Comparison of ENCODE assay signal across 8 cellular contexts in genomic region chr2:3575534-3576324, GRCh38. TPM values are rescaled to one million over a fixed set of nuclear protein-coding genes. Genes with fewer than 3 reads are reported as not detected.
A peak's percentile ranks its signal among the peaks of the same experiment; 100 is the strongest.
DNase-seq lines count a peak whose midpoint lies in the region; ATAC-seq and TF ChIP-seq lines count a peak whose summit lies in the region.

No MANE protein-coding gene starts in this region.

- no peak for TF ChIP-seq CTCF in SK-N-SH (IDR thresholded peaks at IDR 0.05)
- TF ChIP-seq CTCF in brain microvascular endothelial cell (IDR thresholded peaks at IDR 0.05; ENCODE audit: low read depth, low read length, missing control alignments): no peak

- H3K4me1 Mint-ChIP-seq in stimulated activated memory B cell treated with anti-CD40 and anti-IgM and Interleukin-4, amounts not matched to agents 10 μg/mL and 1 μg/mL and 100 μg/mL, for 72 hours: peaks cover 55% of the 10 kb centered on the region

- 2% methylated on average over 30 of the region's 54 CpGs for WGBS in SK-N-SH (ENCODE audit: low lambda C conversion rate)

- peaks cover 32% of the 10 kb centered on the region for H3F3A ChIP-seq in SK-N-SH (replicated peaks; ENCODE audit: insufficient read depth)

- no peak for TF ChIP-seq EP300 in SK-N-SH (IDR thresholded peaks at IDR 0.05; ENCODE audit: borderline replicate concordance in 1 of 2, low read depth in 1 of 2, low read length in 1 of 2)

- in situ Hi-C loops in brain microvascular endothelial cell (cut with HindIII; ENCODE audit: low pct_ligation_motif_present, low sequenced_read_pairs): no loop called here

- H3K4me2 ChIP-seq in SK-N-SH: peak overlapping the region; percentile 90

- H3K9me3 Mint-ChIP-seq in stimulated activated memory B cell treated with anti-CD40 and anti-IgM and Interleukin-4, amounts not matched to agents 10 μg/mL and 1 μg/mL and 100 μg/mL, for 72 hours: no peaks in the 10 kb centered on the region

- H3K27me3 Mint-ChIP-seq in stimulated activated memory B cell treated with anti-CD40 and anti-IgM and Interleukin-4, amounts not matched to agents 10 μg/mL and 1 μg/mL and 100 μg/mL, for 72 hours: no peaks in the 10 kb centered on the region

- H3K27me3 ChIP-seq in SK-N-SH (ENCODE audit: insufficient read depth) (no peaks in the 10 kb centered on the region), brain microvascular endothelial cell (replicated peaks) (no peaks in the 10 kb centered on the region)

- no peaks in the 10 kb centered on the region for H3K9me2 ChIP-seq in SK-N-SH

- H3K4me1 ChIP-seq in SK-N-SH (ENCODE audit: control insufficient read depth in 1 of 2, insufficient read depth in 2 of 2, low read depth in 1 of 2, low read length in 1 of 2): peaks cover 33 to 41% of the 10 kb centered on the region in 2 experiments; a peak in 3 of 4 replicates

- peak overlapping the region; percentile 94 for H3K27ac Mint-ChIP-seq in stimulated activated memory B cell treated with anti-CD40 and anti-IgM and Interleukin-4, amounts not matched to agents 10 μg/mL and 1 μg/mL and 100 μg/mL, for 72 hours

- ATAC-seq in GM18868 (IDR thresholded peaks at IDR 0.05; ENCODE audit: unreplicated experiment) (peak; percentile 20), HG02938 (IDR thresholded peaks at IDR 0.05; ENCODE audit: unreplicated experiment) (peak; percentile 24), left lobe of liver (peak; percentile 42)
- ATAC-seq in stimulated activated memory B cell treated with anti-CD40 and anti-IgM and Interleukin-4, amounts not matched to agents 10 μg/mL and 1 μg/mL and 100 μg/mL, for 72 hours: peak; percentile 62

- peaks cover 56% of the 10 kb centered on the region for H3K79me2 ChIP-seq in SK-N-SH (ENCODE audit: insufficient read depth)

- H4K20me1 ChIP-seq in SK-N-SH (ENCODE audit: insufficient read depth): peaks cover 53% of the 10 kb centered on the region

- peaks cover 45 to 46% of the 10 kb centered on the region in 2 experiments for H3K36me3 ChIP-seq in SK-N-SH (replicated peaks in 1 of 2; ENCODE audit: control insufficient read depth in 1 of 2, insufficient read depth in 2 of 2, low read length in 1 of 2)
- H3K36me3 ChIP-seq in brain microvascular endothelial cell (replicated peaks): peaks cover 41% of the 10 kb centered on the region

- no peak overlapping the region for H2AFZ ChIP-seq in SK-N-SH (ENCODE audit: low read depth)

- H3K9me3 ChIP-seq in SK-N-SH: no peaks in the 10 kb centered on the region

- POLR2A ChIA-PET in SK-N-SH (lab: Yijun Ruan, JAX): interaction anchor here (0.8 to 4.7 kb wide), 9 partner anchors 9 to 51 kb away, joined by 3 to 36 read pairs (median 4); partner anchors contain the start of genes COLEC11 and RNASEH1

- no peak for TF ChIP-seq RAD21 in SK-N-SH (IDR thresholded peaks at IDR 0.05; ENCODE audit: low read length)

- H3K4me3 ChIP-seq in SK-N-SH (ENCODE audit: low read depth in 2 of 2, low read length in 1 of 2) (peak overlapping the region; percentile 86 to 100), brain microvascular endothelial cell (ENCODE audit: low read depth, low read length) (peak overlapping the region; percentile 94)

- peaks cover 52% of the 10 kb centered on the region for H3K36me3 Mint-ChIP-seq in stimulated activated memory B cell treated with anti-CD40 and anti-IgM and Interleukin-4, amounts not matched to agents 10 μg/mL and 1 μg/mL and 100 μg/mL, for 72 hours

- CTCF ChIA-PET in SK-N-SH (lab: Yijun Ruan, JAX): interaction anchor here (0.6 to 7.1 kb wide), 6 partner anchors 9 to 141 kb away, joined by 3 to 40 read pairs (median 4); partner anchors contain the start of gene COLEC11

- H3K27ac ChIP-seq in SK-N-SH (ENCODE audit: low read depth in 2 of 2, low read length in 1 of 2) (peak overlapping the region; percentile 81 to 93), brain microvascular endothelial cell (peak overlapping the region; percentile 74)

- peak; percentile 55 for DNase-seq in SK-N-SH
- DNase-seq in brain microvascular endothelial cell: no peak
- DNase-seq in left lobe of liver (ENCODE audit: low spot score): peak; percentile 45
- no peak for DNase-seq in T1000 (lab: John Stamatoyannopoulos, UW)
- no peak for DNase-seq in kidney glomerular epithelial cell (lab: John Stamatoyannopoulos, UW)

- peak overlapping the region; percentile 93 for H3K4me3 Mint-ChIP-seq in stimulated activated memory B cell treated with anti-CD40 and anti-IgM and Interleukin-4, amounts not matched to agents 10 μg/mL and 1 μg/mL and 100 μg/mL, for 72 hours

- peak overlapping the region; percentile 97 for H3K9ac ChIP-seq in SK-N-SH

TF ChIP-seq in SK-N-SH, 30 proteins besides CTCF, POLR2A, EP300 and RAD21:
- TF ChIP-seq SMC3 (IDR thresholded peaks at IDR 0.05; ENCODE audit: low read depth, low read length) (no peak), POLR2AphosphoS5 (IDR thresholded peaks at IDR 0.05; ENCODE audit: low read depth, low read length) (0 out of 2 replicates have a peak, but pooled peaks have one; percentile 16), TAF1 (IDR thresholded peaks at IDR 0.05; ENCODE audit: borderline replicate concordance, low read depth, low read length) (0 out of 2 replicates have a peak, but pooled peaks have one; percentile 19)
TF ChIP-seq in SK-N-SH: peak in this region for 2.

RNA-seq across cellular contexts. Expression of gene RPS7, which starts 0.7 kb away (rescaled TPM):
- polyA plus RNA-seq in SK-N-SH (2012; rRNA removed): 2,166 and 2,477 TPM in 2 replicates
- 3,192 and 3,529 TPM in 2 replicates for polyA plus RNA-seq in SK-N-SH (2012; cell fraction: cytosol; rRNA removed)
- 656 and 726 TPM in 2 replicates for polyA plus RNA-seq in SK-N-SH (2012; cell fraction: nucleus; rRNA removed)
- 388 TPM for total RNA-seq in left lobe of liver

RNA-seq across cellular contexts. Expression of gene RNASEH1, which starts 17.6 kb away (rescaled TPM):
- polyA plus RNA-seq in SK-N-SH (2012; rRNA removed): 34.4 and 35.3 TPM in 2 replicates
- polyA plus RNA-seq in SK-N-SH (2012; cell fraction: cytosol; rRNA removed): 35.8 and 36.2 TPM in 2 replicates
- polyA plus RNA-seq in SK-N-SH (2012; cell fraction: nucleus; rRNA removed): 24.7 and 30.1 TPM in 2 replicates
- 9.5 TPM for total RNA-seq in left lobe of liver

RNA-seq across cellular contexts. Expression of gene COLEC11, which starts 19.2 kb away (rescaled TPM):
- 8.7 and 15.2 TPM in 2 replicates for polyA plus RNA-seq in SK-N-SH (2012; rRNA removed)
- polyA plus RNA-seq in SK-N-SH (2012; cell fraction: cytosol; rRNA removed): 11.5 and 22.9 TPM in 2 replicates
- 4.4 and 8.8 TPM in 2 replicates for polyA plus RNA-seq in SK-N-SH (2012; cell fraction: nucleus; rRNA removed)
- total RNA-seq in left lobe of liver: 40.1 TPM

RNA-seq across cellular contexts. Expression of gene ADI1, which starts 56.4 kb away (rescaled TPM):
- 49.4 and 67.2 TPM in 2 replicates for polyA plus RNA-seq in SK-N-SH (2012; rRNA removed)
- 72.8 and 73.1 TPM in 2 replicates for polyA plus RNA-seq in SK-N-SH (2012; cell fraction: cytosol; rRNA removed)
- 43.3 and 62.9 TPM in 2 replicates for polyA plus RNA-seq in SK-N-SH (2012; cell fraction: nucleus; rRNA removed)
- total RNA-seq in left lobe of liver: 297 TPM

Comparison
In these comparisons a context has a peak if more than half of its experiments do, and no peak if none do; other contexts are left out.
1. DNase-seq: peak in SK-N-SH (single experiment) and left lobe of liver (single experiment); none in brain microvascular endothelial cell (single experiment), T1000 (single experiment) and kidney glomerular epithelial cell (single experiment).
2. Peak in every context shown above with its lines, with median percentiles within 50 percentile points of each other: ATAC-seq.